ENCODE assay signal across 8 cellular contexts in the genomic region with DNA sequence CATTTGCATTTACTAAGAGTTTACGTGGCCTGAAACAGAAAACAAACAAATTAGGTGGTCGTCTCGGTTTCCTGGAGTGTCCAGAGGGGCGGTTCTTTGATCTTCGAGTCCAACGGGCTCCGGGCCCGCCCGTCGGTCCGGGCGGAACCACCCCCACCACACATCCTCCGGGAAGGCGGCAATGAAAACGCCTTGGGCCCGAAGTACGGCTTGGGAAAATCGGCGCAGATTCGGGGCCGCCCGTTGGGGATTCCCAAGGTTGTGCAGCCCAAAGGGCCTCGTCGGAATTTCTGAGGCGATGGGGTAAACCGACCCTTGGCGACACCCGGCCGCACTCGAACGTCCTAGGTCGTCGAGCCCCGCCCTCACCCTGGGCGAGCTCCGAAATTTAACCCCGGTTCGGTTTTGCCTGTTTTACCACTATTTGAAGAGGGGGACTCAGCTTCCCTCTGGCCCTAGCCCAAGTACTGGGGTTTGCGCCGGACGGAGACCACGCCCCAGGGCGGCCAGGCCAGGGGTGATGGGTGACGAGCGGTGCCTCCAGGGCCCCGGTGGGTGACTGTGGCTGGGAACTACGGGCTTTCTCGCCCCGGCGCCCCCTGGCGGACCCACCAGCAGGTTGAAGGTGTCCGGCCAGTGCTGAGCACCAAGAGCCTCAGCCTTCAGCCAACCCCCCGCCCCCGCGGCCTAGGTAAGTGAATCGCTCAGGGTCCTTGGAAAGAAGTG. TPM values are rescaled to one million over a fixed set of nuclear protein-coding genes. Genes with fewer than 3 reads are reported as not detected.
DNase-seq lines count a peak whose midpoint lies in the region; ATAC-seq and TF ChIP-seq lines count a peak whose summit lies in the region.

No MANE protein-coding gene starts in this region.

- ATAC-seq in GM21515 (IDR thresholded peaks at IDR 0.05; ENCODE audit: unreplicated experiment) = peak; percentile 74
- peak; percentile 83 to 87 for ATAC-seq in activated T-cell treated with anti-CD3 and anti-CD28 coated beads, Interleukin-2, amount 50 U/mL, for 4 hours
- ATAC-seq in stimulated activated naive CD8-positive, alpha-beta T cell treated with anti-CD3 and anti-CD28 coated beads, Interleukin-15, amount 100 ng/mL, for 72 hours = peak; percentile 86

- peak overlapping the region; percentile 74 for H3K4me3 Mint-ChIP-seq in activated T-cell treated with anti-CD3 and anti-CD28 coated beads, Interleukin-2, amount 50 U/mL, for 4 hours
- no peak overlapping the region for H3K4me3 Mint-ChIP-seq in nephron progenitor cell
- peak overlapping the region; percentile 64 to 84 for H3K4me3 Mint-ChIP-seq in stimulated activated naive CD8-positive, alpha-beta T cell treated with anti-CD3 and anti-CD28 coated beads, Interleukin-15, amount 100 ng/mL, for 72 hours

- H3K4me1 ChIP-seq in DOHH2 (ENCODE audit: control insufficient read depth, low read length) (peaks cover 30% of the 10 kb centered on the region), KMS-11 (ENCODE audit: low read depth, poor library complexity, severe bottlenecking) (peaks cover 13% of the 10 kb centered on the region), fibroblast of lung (ENCODE audit: control insufficient read depth, extremely low read depth, insufficient read depth, low read length) (no peaks in the 10 kb centered on the region)

- H3K27me3 Mint-ChIP-seq in activated T-cell treated with anti-CD3 and anti-CD28 coated beads, Interleukin-2, amount 50 U/mL, for 4 hours (ENCODE audit: low read depth) = no peaks in the 10 kb centered on the region
- peaks cover 19% of the 10 kb centered on the region for H3K27me3 Mint-ChIP-seq in nephron progenitor cell (ENCODE audit: low read depth, poor library complexity)
- no peaks in the 10 kb centered on the region for H3K27me3 Mint-ChIP-seq in stimulated activated naive CD8-positive, alpha-beta T cell treated with anti-CD3 and anti-CD28 coated beads, Interleukin-15, amount 100 ng/mL, for 72 hours

- peak overlapping the region; percentile 65 for H3K4me3 ChIP-seq in DOHH2 (ENCODE audit: low read length)
- H3K4me3 ChIP-seq in KMS-11 (IDR thresholded peaks at IDR 0.05; ENCODE audit: insufficient read depth, low read depth, low read length) = no peak overlapping the region
- peak overlapping the region in 3 of 4 experiments; percentile 16 to 54 (median 46) for H3K4me3 ChIP-seq in fibroblast of lung (replicated peaks in 1 of 4; ENCODE audit: control extremely low read depth in 1 of 4, insufficient read depth in 1 of 4, low read depth in 3 of 4, low read length in 4 of 4)

- H3K27me3 ChIP-seq in DOHH2 (ENCODE audit: control insufficient read depth, low read length) (0 out of 2 replicates have a peak, but pooled peaks cover 3% of the 10 kb centered on the region), KMS-11 (ENCODE audit: insufficient read depth, low read depth) (no peaks in the 10 kb centered on the region), fibroblast of lung (ENCODE audit: control insufficient read depth, insufficient read depth, low read length) (no peaks in the 10 kb centered on the region)

- H3K27ac Mint-ChIP-seq in nephron progenitor cell = no peak overlapping the region
- peak overlapping the region in 1 of 2 donors; percentile 64 for H3K27ac Mint-ChIP-seq in stimulated activated naive CD8-positive, alpha-beta T cell treated with anti-CD3 and anti-CD28 coated beads, Interleukin-15, amount 100 ng/mL, for 72 hours

- no peaks in the 10 kb centered on the region for H3K9me2 ChIP-seq in DOHH2 (replicated peaks; ENCODE audit: control insufficient read depth, low read length)

- H3K36me3 ChIP-seq in DOHH2 (ENCODE audit: control insufficient read depth, low read length) (peaks cover 50% of the 10 kb centered on the region), KMS-11 (ENCODE audit: insufficient read depth) (peaks cover 11% of the 10 kb centered on the region; the same call in 1 of the 2 replicates), fibroblast of lung (ENCODE audit: control insufficient read depth, insufficient read depth, low read length) (peaks cover 11% of the 10 kb centered on the region)

- H3K9ac ChIP-seq in KMS-11 (peak overlapping the region; percentile 6; the same call in 1 of the 2 replicates), fibroblast of lung (ENCODE audit: insufficient read depth, low read length) (peak overlapping the region; percentile 52)

- H3K27ac ChIP-seq in DOHH2 (ENCODE audit: low read depth, low read length) (peak overlapping the region; percentile 3; the same call in 1 of the 2 replicates), KMS-11 (peak overlapping the region; percentile 6; the same call in 1 of the 2 replicates), fibroblast of lung (ENCODE audit: insufficient read depth, low read length) (peak overlapping the region; percentile 31)

- H2AFZ ChIP-seq in KMS-11 (ENCODE audit: low read depth) (peak overlapping the region; percentile 1; the same call in 1 of the 2 replicates), fibroblast of lung (ENCODE audit: low read length) (peak overlapping the region; percentile 5)

- H3K4me2 ChIP-seq in DOHH2 (ENCODE audit: low read length) (peak overlapping the region; percentile 81), KMS-11 (peak overlapping the region; percentile 75; the same call in 1 of the 2 replicates), fibroblast of lung (ENCODE audit: extremely low read depth, insufficient read depth, low read length) (peak overlapping the region; percentile 23)

- no peaks in the 10 kb centered on the region for H3K9me3 Mint-ChIP-seq in activated T-cell treated with anti-CD3 and anti-CD28 coated beads, Interleukin-2, amount 50 U/mL, for 4 hours
- no peaks in the 10 kb centered on the region for H3K9me3 Mint-ChIP-seq in nephron progenitor cell
- no peaks in the 10 kb centered on the region for H3K9me3 Mint-ChIP-seq in stimulated activated naive CD8-positive, alpha-beta T cell treated with anti-CD3 and anti-CD28 coated beads, Interleukin-15, amount 100 ng/mL, for 72 hours

- H3K9me3 ChIP-seq in DOHH2 (ENCODE audit: control insufficient read depth, insufficient read depth, low read length) (no peaks in the 10 kb centered on the region), fibroblast of lung (ENCODE audit: control insufficient read depth, insufficient read depth, low read depth, low read length) (no peaks in the 10 kb centered on the region)

- TF ChIP-seq CTCF in DOHH2 (IDR thresholded peaks at IDR 0.05; ENCODE audit: low read depth, low read length, poor library complexity, severe bottlenecking) = peak; percentile 82
- peak; percentile 70 for TF ChIP-seq CTCF in KMS-11 (conservative IDR thresholded peaks at IDR 0.05; ENCODE audit: low read depth, low read length)
- peak; percentile 58 to 65 for TF ChIP-seq CTCF in fibroblast of lung (conservative IDR thresholded peaks at IDR 0.05 in 1 of 2, IDR thresholded peaks at IDR 0.05 in 1 of 2; ENCODE audit: low read depth in 1 of 2, low read length in 2 of 2)
- TF ChIP-seq CTCF in nephron progenitor cell (IDR thresholded peaks at IDR 0.05) = peak; percentile 39

- H4K20me1 ChIP-seq in DOHH2 (ENCODE audit: control insufficient read depth, insufficient read depth, low read depth, low read length) (no peaks in the 10 kb centered on the region), KMS-11 (ENCODE audit: insufficient read depth) (peaks cover 4% of the 10 kb centered on the region; the same call in 1 of the 2 replicates), fibroblast of lung (ENCODE audit: control insufficient read depth, extremely low read depth, insufficient read depth, low read length) (no peaks in the 10 kb centered on the region)

- peaks cover 21% of the 10 kb centered on the region for H3K36me3 Mint-ChIP-seq in activated T-cell treated with anti-CD3 and anti-CD28 coated beads, Interleukin-2, amount 50 U/mL, for 4 hours (ENCODE audit: insufficient read depth)
- H3K36me3 Mint-ChIP-seq in nephron progenitor cell (ENCODE audit: low read depth) = peaks cover 55% of the 10 kb centered on the region

- DNase-seq in activated T-cell treated with anti-CD3 and anti-CD28 coated beads, Interleukin-2, amount 50 U/mL, for 4 hours = peak; percentile 75
- DNase-seq in fibroblast of lung (ENCODE audit: low read depth in 2 of 2) (peak; percentile 52 to 61), nephron progenitor cell (peak; percentile 43), GF-D8 (lab: John Stamatoyannopoulos, UW) (no peak)
- DNase-seq in stimulated activated naive CD8-positive, alpha-beta T cell treated with anti-CD3 and anti-CD28 coated beads, Interleukin-15, amount 100 ng/mL, for 72 hours = peak; percentile 84 to 86

- no peaks in the 10 kb centered on the region for H3K79me2 ChIP-seq in DOHH2 (ENCODE audit: control insufficient read depth, low read length)
- H3K79me2 ChIP-seq in KMS-11 (ENCODE audit: insufficient read depth, low read depth) = no peaks in the 10 kb centered on the region
- no peaks in the 10 kb centered on the region for H3K79me2 ChIP-seq in fibroblast of lung (ENCODE audit: control insufficient read depth, insufficient read depth, low read length)

- H3K4me1 Mint-ChIP-seq in activated T-cell treated with anti-CD3 and anti-CD28 coated beads, Interleukin-2, amount 50 U/mL, for 4 hours (ENCODE audit: low read depth) = peaks cover 24% of the 10 kb centered on the region
- H3K4me1 Mint-ChIP-seq in nephron progenitor cell = peaks cover 6% of the 10 kb centered on the region
- peaks cover 33% of the 10 kb centered on the region for H3K4me1 Mint-ChIP-seq in stimulated activated naive CD8-positive, alpha-beta T cell treated with anti-CD3 and anti-CD28 coated beads, Interleukin-15, amount 100 ng/mL, for 72 hours

- peaks cover 13% of the 10 kb centered on the region for H3F3A ChIP-seq in DOHH2 (ENCODE audit: control insufficient read depth, insufficient read depth)

RNA-seq across cellular contexts. Expression of a gene that starts 1.9 kb away (rescaled TPM):
- total RNA-seq in activated T-cell treated with anti-CD3 and anti-CD28 coated beads, Interleukin-2, amount 50 U/mL, for 4 hours = under 1 TPM; 0.14 to 0.40 (median 0.28) TPM
- 0.99 and 1.0 TPM in 2 replicates for total RNA-seq in fibroblast of lung
- polyA plus RNA-seq in fibroblast of lung = 0.11 and 0.16 TPM in 2 replicates
- polyA plus RNA-seq in fibroblast of lung (2012) = 0.12 and 0.20 TPM in 2 replicates
- not detected in 2 replicates for polyA minus RNA-seq in fibroblast of lung (ENCODE audit: low replicate concordance)

RNA-seq across cellular contexts. Expression of a gene that starts 13.1 kb away (rescaled TPM):
- total RNA-seq in activated T-cell treated with anti-CD3 and anti-CD28 coated beads, Interleukin-2, amount 50 U/mL, for 4 hours = 100 to 1,000 TPM; 103 to 113 (median 104) TPM
- 44.9 and 53.3 TPM in 2 replicates for total RNA-seq in fibroblast of lung
- polyA plus RNA-seq in fibroblast of lung = 31.1 and 36.2 TPM in 2 replicates
- polyA plus RNA-seq in fibroblast of lung (2012) = 25.4 and 30.8 TPM in 2 replicates
- polyA minus RNA-seq in fibroblast of lung (ENCODE audit: low replicate concordance) = 49.2 and 49.6 TPM in 2 replicates

RNA-seq across cellular contexts. Expression of a gene that starts 19.3 kb away (rescaled TPM):
- total RNA-seq in activated T-cell treated with anti-CD3 and anti-CD28 coated beads, Interleukin-2, amount 50 U/mL, for 4 hours = 100 to 1,000 TPM; 132 to 147 (median 145) TPM
- total RNA-seq in fibroblast of lung = 32.9 and 33.6 TPM in 2 replicates
- 19.4 and 29.1 TPM in 2 replicates for polyA plus RNA-seq in fibroblast of lung
- polyA plus RNA-seq in fibroblast of lung (2012) = 26.7 and 43.6 TPM in 2 replicates
- polyA minus RNA-seq in fibroblast of lung (ENCODE audit: low replicate concordance) = 27.1 and 36.9 TPM in 2 replicates

Comparison
In these comparisons a context has a peak if more than half of its experiments do, and no peak if none do; other contexts are left out.
1. H3K4me2 ChIP-seq: peak in every context shown above with its lines; median percentile 81 in DOHH2; 75 in KMS-11; 23 in fibroblast of lung.